In the genomic region with DNA sequence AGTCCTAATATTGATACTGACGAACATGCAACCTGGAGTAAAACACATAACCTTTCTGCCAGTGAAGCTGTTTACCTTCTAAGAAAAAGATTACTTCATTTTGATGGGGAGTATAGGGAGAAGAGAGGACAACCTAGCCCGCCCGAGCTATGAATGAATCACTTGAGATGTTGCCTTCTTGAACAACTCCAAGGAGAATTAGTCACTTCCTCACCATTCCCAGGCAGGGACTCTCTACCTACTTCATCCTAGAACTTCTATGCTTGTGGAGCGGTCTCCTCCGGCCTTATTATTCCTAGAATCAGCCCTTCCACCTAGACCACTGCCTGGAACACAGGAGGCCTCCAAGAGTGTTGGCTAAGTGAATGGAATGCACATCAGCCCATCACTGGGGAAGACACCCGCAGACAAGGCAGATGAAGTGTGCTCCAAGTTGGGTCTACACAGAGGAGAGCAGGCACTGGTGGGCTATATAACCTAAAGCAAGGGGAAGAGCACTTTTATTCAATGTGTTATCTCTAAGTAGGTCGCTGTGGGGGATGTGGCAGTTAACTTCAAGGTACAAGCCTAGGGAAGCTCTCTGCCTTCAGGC, we compare ENCODE assay signal across 1 cellular context.
TF ChIP-seq lines count a peak whose summit lies in the region.

No MANE protein-coding gene starts in this region.

TF ChIP-seq in HepG2, 621 proteins besides CTCF, POLR2A, EP300 and RAD21 (continued from another document and continues in another):
- TF ChIP-seq, protein P1, sequence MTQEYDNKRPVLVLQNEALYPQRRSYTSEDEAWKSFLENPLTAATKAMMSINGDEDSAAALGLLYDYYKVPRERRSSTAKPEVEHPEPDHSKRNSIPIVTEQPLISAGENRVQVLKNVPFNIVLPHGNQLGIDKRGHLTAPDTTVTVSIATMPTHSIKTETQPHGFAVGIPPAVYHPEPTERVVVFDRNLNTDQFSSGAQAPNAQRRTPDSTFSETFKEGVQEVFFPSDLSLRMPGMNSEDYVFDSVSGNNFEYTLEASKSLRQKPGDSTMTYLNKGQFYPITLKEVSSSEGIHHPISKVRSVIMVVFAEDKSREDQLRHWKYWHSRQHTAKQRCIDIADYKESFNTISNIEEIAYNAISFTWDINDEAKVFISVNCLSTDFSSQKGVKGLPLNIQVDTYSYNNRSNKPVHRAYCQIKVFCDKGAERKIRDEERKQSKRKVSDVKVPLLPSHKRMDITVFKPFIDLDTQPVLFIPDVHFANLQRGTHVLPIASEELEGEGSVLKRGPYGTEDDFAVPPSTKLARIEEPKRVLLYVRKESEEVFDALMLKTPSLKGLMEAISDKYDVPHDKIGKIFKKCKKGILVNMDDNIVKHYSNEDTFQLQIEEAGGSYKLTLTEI (CRISPR knock-in tag; conservative IDR thresholded peaks at IDR 0.05), result no peak
- TF ChIP-seq ZNF205 (CRISPR knock-in tag; IDR thresholded peaks at IDR 0.05), result no peak
- TF ChIP-seq ZNF484 (CRISPR knock-in tag; IDR thresholded peaks at IDR 0.05; ENCODE audit: borderline replicate concordance, low read depth), result no peak
- TF ChIP-seq SETDB1 (CRISPR knock-in tag; IDR thresholded peaks at IDR 0.05; ENCODE audit: borderline replicate concordance), result no peak
- TF ChIP-seq, protein P2, sequence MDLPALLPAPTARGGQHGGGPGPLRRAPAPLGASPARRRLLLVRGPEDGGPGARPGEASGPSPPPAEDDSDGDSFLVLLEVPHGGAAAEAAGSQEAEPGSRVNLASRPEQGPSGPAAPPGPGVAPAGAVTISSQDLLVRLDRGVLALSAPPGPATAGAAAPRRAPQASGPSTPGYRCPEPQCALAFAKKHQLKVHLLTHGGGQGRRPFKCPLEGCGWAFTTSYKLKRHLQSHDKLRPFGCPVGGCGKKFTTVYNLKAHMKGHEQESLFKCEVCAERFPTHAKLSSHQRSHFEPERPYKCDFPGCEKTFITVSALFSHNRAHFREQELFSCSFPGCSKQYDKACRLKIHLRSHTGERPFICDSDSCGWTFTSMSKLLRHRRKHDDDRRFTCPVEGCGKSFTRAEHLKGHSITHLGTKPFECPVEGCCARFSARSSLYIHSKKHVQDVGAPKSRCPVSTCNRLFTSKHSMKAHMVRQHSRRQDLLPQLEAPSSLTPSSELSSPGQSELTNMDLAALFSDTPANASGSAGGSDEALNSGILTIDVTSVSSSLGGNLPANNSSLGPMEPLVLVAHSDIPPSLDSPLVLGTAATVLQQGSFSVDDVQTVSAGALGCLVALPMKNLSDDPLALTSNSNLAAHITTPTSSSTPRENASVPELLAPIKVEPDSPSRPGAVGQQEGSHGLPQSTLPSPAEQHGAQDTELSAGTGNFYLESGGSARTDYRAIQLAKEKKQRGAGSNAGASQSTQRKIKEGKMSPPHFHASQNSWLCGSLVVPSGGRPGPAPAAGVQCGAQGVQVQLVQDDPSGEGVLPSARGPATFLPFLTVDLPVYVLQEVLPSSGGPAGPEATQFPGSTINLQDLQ (CRISPR knock-in tag; IDR thresholded peaks at IDR 0.05), result no peak
- peak; percentile 68; the same call in 1 of the 2 replicates for TF ChIP-seq ZBTB38 (CRISPR knock-in tag; IDR thresholded peaks at IDR 0.05)
- TF ChIP-seq, protein P3, sequence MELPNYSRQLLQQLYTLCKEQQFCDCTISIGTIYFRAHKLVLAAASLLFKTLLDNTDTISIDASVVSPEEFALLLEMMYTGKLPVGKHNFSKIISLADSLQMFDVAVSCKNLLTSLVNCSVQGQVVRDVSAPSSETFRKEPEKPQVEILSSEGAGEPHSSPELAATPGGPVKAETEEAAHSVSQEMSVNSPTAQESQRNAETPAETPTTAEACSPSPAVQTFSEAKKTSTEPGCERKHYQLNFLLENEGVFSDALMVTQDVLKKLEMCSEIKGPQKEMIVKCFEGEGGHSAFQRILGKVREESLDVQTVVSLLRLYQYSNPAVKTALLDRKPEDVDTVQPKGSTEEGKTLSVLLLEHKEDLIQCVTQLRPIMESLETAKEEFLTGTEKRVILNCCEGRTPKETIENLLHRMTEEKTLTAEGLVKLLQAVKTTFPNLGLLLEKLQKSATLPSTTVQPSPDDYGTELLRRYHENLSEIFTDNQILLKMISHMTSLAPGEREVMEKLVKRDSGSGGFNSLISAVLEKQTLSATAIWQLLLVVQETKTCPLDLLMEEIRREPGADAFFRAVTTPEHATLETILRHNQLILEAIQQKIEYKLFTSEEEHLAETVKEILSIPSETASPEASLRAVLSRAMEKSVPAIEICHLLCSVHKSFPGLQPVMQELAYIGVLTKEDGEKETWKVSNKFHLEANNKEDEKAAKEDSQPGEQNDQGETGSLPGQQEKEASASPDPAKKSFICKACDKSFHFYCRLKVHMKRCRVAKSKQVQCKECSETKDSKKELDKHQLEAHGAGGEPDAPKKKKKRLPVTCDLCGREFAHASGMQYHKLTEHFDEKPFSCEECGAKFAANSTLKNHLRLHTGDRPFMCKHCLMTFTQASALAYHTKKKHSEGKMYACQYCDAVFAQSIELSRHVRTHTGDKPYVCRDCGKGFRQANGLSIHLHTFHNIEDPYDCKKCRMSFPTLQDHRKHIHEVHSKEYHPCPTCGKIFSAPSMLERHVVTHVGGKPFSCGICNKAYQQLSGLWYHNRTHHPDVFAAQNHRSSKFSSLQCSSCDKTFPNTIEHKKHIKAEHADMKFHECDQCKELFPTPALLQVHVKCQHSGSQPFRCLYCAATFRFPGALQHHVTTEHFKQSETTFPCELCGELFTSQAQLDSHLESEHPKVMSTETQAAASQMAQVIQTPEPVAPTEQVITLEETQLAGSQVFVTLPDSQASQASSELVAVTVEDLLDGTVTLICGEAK (IDR thresholded peaks at IDR 0.05), result no peak
- TF ChIP-seq, protein P3 (CRISPR knock-in tag; IDR thresholded peaks at IDR 0.05), result no peak
- TF ChIP-seq TCF7 (IDR thresholded peaks at IDR 0.05; ENCODE audit: low read depth), result no peak
- TF ChIP-seq ZNF589 (CRISPR knock-in tag; conservative IDR thresholded peaks at IDR 0.05), result no peak
- no peak for TF ChIP-seq DNMT3B (CRISPR knock-in tag; conservative IDR thresholded peaks at IDR 0.05)
- no peak for TF ChIP-seq NPAS2 (CRISPR knock-in tag; IDR thresholded peaks at IDR 0.05; ENCODE audit: borderline replicate concordance)
- TF ChIP-seq ZNF101 (CRISPR knock-in tag; IDR thresholded peaks at IDR 0.05; ENCODE audit: borderline replicate concordance, low read depth), result no peak
- peak; percentile 56; the same call in 1 of the 2 replicates for TF ChIP-seq JUND (CRISPR knock-in tag; IDR thresholded peaks at IDR 0.05)
- no peak for TF ChIP-seq HOXA5 (CRISPR knock-in tag; IDR thresholded peaks at IDR 0.05)
- no peak for TF ChIP-seq FOXK2 (IDR thresholded peaks at IDR 0.05)
- TF ChIP-seq, protein P4, sequence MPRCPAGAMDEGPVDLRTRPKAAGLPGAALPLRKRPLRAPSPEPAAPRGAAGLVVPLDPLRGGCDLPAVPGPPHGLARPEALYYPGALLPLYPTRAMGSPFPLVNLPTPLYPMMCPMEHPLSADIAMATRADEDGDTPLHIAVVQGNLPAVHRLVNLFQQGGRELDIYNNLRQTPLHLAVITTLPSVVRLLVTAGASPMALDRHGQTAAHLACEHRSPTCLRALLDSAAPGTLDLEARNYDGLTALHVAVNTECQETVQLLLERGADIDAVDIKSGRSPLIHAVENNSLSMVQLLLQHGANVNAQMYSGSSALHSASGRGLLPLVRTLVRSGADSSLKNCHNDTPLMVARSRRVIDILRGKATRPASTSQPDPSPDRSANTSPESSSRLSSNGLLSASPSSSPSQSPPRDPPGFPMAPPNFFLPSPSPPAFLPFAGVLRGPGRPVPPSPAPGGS (CRISPR knock-in tag; IDR thresholded peaks at IDR 0.05), result 0 out of 2 replicates have a peak, but pooled peaks have one; percentile 14
- TF ChIP-seq KLF15 (CRISPR knock-in tag; IDR thresholded peaks at IDR 0.05; ENCODE audit: borderline replicate concordance), result no peak
- TF ChIP-seq ARID2 (CRISPR knock-in tag; IDR thresholded peaks at IDR 0.05; ENCODE audit: borderline replicate concordance), result no peak
- TF ChIP-seq FOXJ3 (CRISPR knock-in tag; IDR thresholded peaks at IDR 0.05; ENCODE audit: borderline replicate concordance), result no peak
- no peak for TF ChIP-seq MYNN (CRISPR knock-in tag; IDR thresholded peaks at IDR 0.05; ENCODE audit: low read depth)
- TF ChIP-seq, protein P5, sequence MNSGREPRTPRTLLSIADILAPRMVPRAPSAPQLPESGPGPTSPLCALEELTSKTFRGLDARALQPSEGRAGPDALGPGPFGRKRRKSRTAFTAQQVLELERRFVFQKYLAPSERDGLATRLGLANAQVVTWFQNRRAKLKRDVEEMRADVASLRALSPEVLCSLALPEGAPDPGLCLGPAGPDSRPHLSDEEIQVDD (CRISPR knock-in tag; IDR thresholded peaks at IDR 0.05; ENCODE audit: borderline replicate concordance), result no peak
- no peak for TF ChIP-seq AHR (CRISPR knock-in tag; IDR thresholded peaks at IDR 0.05)
- no peak for TF ChIP-seq ZNF251 (CRISPR knock-in tag; IDR thresholded peaks at IDR 0.05)
- TF ChIP-seq MXD4 (CRISPR knock-in tag; IDR thresholded peaks at IDR 0.05), result no peak
- TF ChIP-seq DMAP1 (CRISPR knock-in tag; IDR thresholded peaks at IDR 0.05), result no peak
- TF ChIP-seq ZNF569 (CRISPR knock-in tag; IDR thresholded peaks at IDR 0.05; ENCODE audit: borderline replicate concordance), result 0 out of 2 replicates have a peak, but pooled peaks have one; percentile 34
- TF ChIP-seq RBFOX2 (IDR thresholded peaks at IDR 0.05; ENCODE audit: low read depth, low read length), result peak; percentile 50; the same call in 1 of the 2 replicates
- TF ChIP-seq, protein P6, sequence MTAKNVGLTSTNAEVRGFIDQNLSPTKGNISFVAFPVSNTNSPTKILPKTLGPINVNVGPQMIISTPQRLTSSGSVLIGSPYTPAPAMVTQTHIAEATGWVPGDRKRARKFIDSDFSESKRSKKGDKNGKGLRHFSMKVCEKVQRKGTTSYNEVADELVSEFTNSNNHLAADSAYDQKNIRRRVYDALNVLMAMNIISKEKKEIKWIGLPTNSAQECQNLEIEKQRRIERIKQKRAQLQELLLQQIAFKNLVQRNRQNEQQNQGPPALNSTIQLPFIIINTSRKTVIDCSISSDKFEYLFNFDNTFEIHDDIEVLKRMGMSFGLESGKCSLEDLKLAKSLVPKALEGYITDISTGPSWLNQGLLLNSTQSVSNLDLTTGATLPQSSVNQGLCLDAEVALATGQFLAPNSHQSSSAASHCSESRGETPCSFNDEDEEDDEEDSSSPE (CRISPR knock-in tag; IDR thresholded peaks at IDR 0.05), result 0 out of 2 replicates have a peak, but pooled peaks have one; percentile 10
- TF ChIP-seq ZNF850 (CRISPR knock-in tag; conservative IDR thresholded peaks at IDR 0.05), result no peak
- no peak for TF ChIP-seq LCORL (IDR thresholded peaks at IDR 0.05)
- TF ChIP-seq LCORL (CRISPR knock-in tag; IDR thresholded peaks at IDR 0.05), result no peak
- TF ChIP-seq, protein P7, sequence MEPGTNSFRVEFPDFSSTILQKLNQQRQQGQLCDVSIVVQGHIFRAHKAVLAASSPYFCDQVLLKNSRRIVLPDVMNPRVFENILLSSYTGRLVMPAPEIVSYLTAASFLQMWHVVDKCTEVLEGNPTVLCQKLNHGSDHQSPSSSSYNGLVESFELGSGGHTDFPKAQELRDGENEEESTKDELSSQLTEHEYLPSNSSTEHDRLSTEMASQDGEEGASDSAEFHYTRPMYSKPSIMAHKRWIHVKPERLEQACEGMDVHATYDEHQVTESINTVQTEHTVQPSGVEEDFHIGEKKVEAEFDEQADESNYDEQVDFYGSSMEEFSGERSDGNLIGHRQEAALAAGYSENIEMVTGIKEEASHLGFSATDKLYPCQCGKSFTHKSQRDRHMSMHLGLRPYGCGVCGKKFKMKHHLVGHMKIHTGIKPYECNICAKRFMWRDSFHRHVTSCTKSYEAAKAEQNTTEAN (CRISPR knock-in tag; conservative IDR thresholded peaks at IDR 0.05), result no peak
- no peak for TF ChIP-seq GZF1 (CRISPR knock-in tag; IDR thresholded peaks at IDR 0.05)
- TF ChIP-seq, protein P8, sequence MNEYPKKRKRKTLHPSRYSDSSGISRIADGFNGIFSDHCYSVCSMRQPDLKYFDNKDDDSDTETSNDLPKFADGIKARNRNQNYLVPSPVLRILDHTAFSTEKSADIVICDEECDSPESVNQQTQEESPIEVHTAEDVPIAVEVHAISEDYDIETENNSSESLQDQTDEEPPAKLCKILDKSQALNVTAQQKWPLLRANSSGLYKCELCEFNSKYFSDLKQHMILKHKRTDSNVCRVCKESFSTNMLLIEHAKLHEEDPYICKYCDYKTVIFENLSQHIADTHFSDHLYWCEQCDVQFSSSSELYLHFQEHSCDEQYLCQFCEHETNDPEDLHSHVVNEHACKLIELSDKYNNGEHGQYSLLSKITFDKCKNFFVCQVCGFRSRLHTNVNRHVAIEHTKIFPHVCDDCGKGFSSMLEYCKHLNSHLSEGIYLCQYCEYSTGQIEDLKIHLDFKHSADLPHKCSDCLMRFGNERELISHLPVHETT (CRISPR knock-in tag; conservative IDR thresholded peaks at IDR 0.05), result no peak
- 0 out of 2 replicates have a peak, but pooled peaks have one; percentile 8 for TF ChIP-seq KAT7 (CRISPR knock-in tag; IDR thresholded peaks at IDR 0.05; ENCODE audit: borderline replicate concordance)
- TF ChIP-seq ZC3H4 (CRISPR knock-in tag; IDR thresholded peaks at IDR 0.05; ENCODE audit: borderline replicate concordance), result peak; percentile 97
- no peak for TF ChIP-seq NFE2L2 (IDR thresholded peaks at IDR 0.05; ENCODE audit: low read length)
- TF ChIP-seq BHLHE40 (IDR thresholded peaks at IDR 0.05; ENCODE audit: low read length), result no peak
- TF ChIP-seq SMYD3 (CRISPR knock-in tag; IDR thresholded peaks at IDR 0.05), result peak; percentile 23; the same call in 1 of the 2 replicates
- TF ChIP-seq ZNF841 (CRISPR knock-in tag; IDR thresholded peaks at IDR 0.05; ENCODE audit: borderline replicate concordance), result no peak
- no peak for TF ChIP-seq PCBP2 (optimal IDR thresholded peaks at IDR 0.05; ENCODE audit: low read depth, low read length, poor library complexity, severe bottlenecking)
- TF ChIP-seq RFXAP (CRISPR knock-in tag; IDR thresholded peaks at IDR 0.05; ENCODE audit: borderline replicate concordance), result no peak
- no peak for TF ChIP-seq ZNF564 (CRISPR knock-in tag; IDR thresholded peaks at IDR 0.05)
- TF ChIP-seq XRCC5 (optimal IDR thresholded peaks at IDR 0.05; ENCODE audit: low read length), result no peak
